ENCODE assay signal across 8 cellular contexts in genomic region chr14:73712071-73712506, GRCh38. TPM values are rescaled to one million over a fixed set of nuclear protein-coding genes. Genes with fewer than 3 reads are reported as not detected.
DNase-seq lines count a peak whose midpoint lies in the region; ATAC-seq, FAIRE-seq and TF ChIP-seq lines count a peak whose summit lies in the region.

No MANE protein-coding gene starts in this region.

- H4K8ac ChIP-seq in trophoblast cell (ENCODE audit: low read depth, low read length) = no peak overlapping the region

- FAIRE-seq in endothelial cell of umbilical vein (lab: Jason Lieb, UNC) = no peak

- H2BK12ac ChIP-seq in trophoblast cell (ENCODE audit: low read length) = no peak overlapping the region

- H3K18ac ChIP-seq in trophoblast cell (ENCODE audit: low read length) = no peak overlapping the region

- H3K4me1 ChIP-seq in Panc1 (ENCODE audit: control insufficient read depth, insufficient read depth, low read length) (peaks cover 14% of the 10 kb centered on the region), endothelial cell of umbilical vein (ENCODE audit: control insufficient read depth, extremely low read depth, insufficient read depth, low read length) (peaks cover 15% of the 10 kb centered on the region), trophoblast cell (ENCODE audit: control insufficient read depth in 1 of 2, insufficient read depth in 2 of 2, low read length in 2 of 2) (peaks cover 9 to 19% of the 10 kb centered on the region in 2 experiments)

- peak; percentile 48 for DNase-seq in EH (ENCODE audit: low read depth)
- DNase-seq in Panc1 (ENCODE audit: low read depth, low spot score) = no peak
- DNase-seq in endothelial cell of umbilical vein (ENCODE audit: low read depth, low spot score) = peak; percentile 51
- DNase-seq in trophoblast cell = no peak
- no peak for DNase-seq in HK-2 (ENCODE audit: unreplicated experiment)

- intact Hi-C loops in Panc1 (cut with micrococcal nuclease; ENCODE audit: unreplicated experiment) = no loop called here
- intact Hi-C loops in endothelial cell of umbilical vein (cut with micrococcal nuclease) = loop anchor here (5.0 kb wide), 1 partner anchor 40 kb away; no protein-coding TSS in a partner anchor

- H3K4me3 ChIP-seq in Panc1 (ENCODE audit: low read depth in 2 of 2, low read length in 2 of 2) = peak overlapping the region; percentile 69 to 88
- H3K4me3 ChIP-seq in endothelial cell of umbilical vein (replicated peaks in 1 of 3; ENCODE audit: insufficient read depth in 1 of 3, low read depth in 1 of 3, low read length in 3 of 3) = peak overlapping the region; percentile 15 to 81 (median 74)
- peak overlapping the region; percentile 10 for H3K4me3 ChIP-seq in trophoblast cell (ENCODE audit: low read depth, low read length)

- H4K91ac ChIP-seq in trophoblast cell (ENCODE audit: low read depth, low read length) = no peak overlapping the region

- no peak overlapping the region for H2AFZ ChIP-seq in endothelial cell of umbilical vein (ENCODE audit: low read depth, low read length)
- H2AFZ ChIP-seq in trophoblast cell (ENCODE audit: insufficient read depth, low read length, poor library complexity) = no peak overlapping the region

- no peak overlapping the region for H2BK5ac ChIP-seq in trophoblast cell (ENCODE audit: low read depth, low read length, poor library complexity)

- TF ChIP-seq POLR2A in endothelial cell of umbilical vein (IDR thresholded peaks at IDR 0.05; ENCODE audit: low read depth, low read length) = peak; percentile 66

- H3K4me2 ChIP-seq in endothelial cell of umbilical vein (ENCODE audit: insufficient read depth, low read length) (peak overlapping the region; percentile 86), trophoblast cell (ENCODE audit: low read length) (peak overlapping the region; percentile 62)

- POLR2A ChIA-PET in Panc1 (lab: Charles Lee) = no interaction called here
- POLR2A ChIA-PET in endothelial cell of umbilical vein (lab: Charles Lee) = no interaction called here

- no peak overlapping the region for H2AK5ac ChIP-seq in trophoblast cell (ENCODE audit: low read length)

- H3K36me3 ChIP-seq in Panc1 (ENCODE audit: control insufficient read depth, insufficient read depth, low read length) (peaks cover 3% of the 10 kb centered on the region; the same call in 1 of the 2 replicates), endothelial cell of umbilical vein (ENCODE audit: control insufficient read depth in 2 of 2, extremely low read depth in 1 of 2, insufficient read depth in 2 of 2, low read length in 2 of 2) (peaks cover 4 to 5% of the 10 kb centered on the region in 2 experiments), trophoblast cell (ENCODE audit: control insufficient read depth in 1 of 2, insufficient read depth in 2 of 2, low read length in 2 of 2) (peaks cover 0 to 3% of the 10 kb centered on the region in 2 experiments)

- peaks cover 27% of the 10 kb centered on the region for H3K79me2 ChIP-seq in endothelial cell of umbilical vein (ENCODE audit: control insufficient read depth, insufficient read depth, low read length)
- H3K79me2 ChIP-seq in trophoblast cell (ENCODE audit: control insufficient read depth, insufficient read depth, low read length, poor library complexity) = peaks cover 7% of the 10 kb centered on the region

- dilution Hi-C loops in endothelial cell of umbilical vein (cut with MboI; ENCODE audit: extremely low pct_ligation_motif_present, low sequenced_read_pairs) = no loop called here

- H3K14ac ChIP-seq in trophoblast cell (ENCODE audit: low read length) = no peak overlapping the region

- H3K9me1 ChIP-seq in endothelial cell of umbilical vein (replicated peaks; ENCODE audit: control insufficient read depth, extremely low read depth, insufficient read depth, low read length) = no peaks in the 10 kb centered on the region

- H4K12ac ChIP-seq in trophoblast cell (ENCODE audit: low read depth, low read length) = no peak overlapping the region

- BruUV-seq in Panc1 (replicated peaks; lab: Mats Ljungman, UMichigan) (no TSS peak), endothelial cell of umbilical vein (replicated peaks; lab: Mats Ljungman, UMichigan) (no TSS peak)

- H3K27me3 ChIP-seq in Panc1 (ENCODE audit: control insufficient read depth, insufficient read depth, low read length) (no peaks in the 10 kb centered on the region), endothelial cell of umbilical vein (ENCODE audit: control insufficient read depth in 2 of 2, insufficient read depth in 2 of 2, low read length in 2 of 2) (no peaks in the 10 kb centered on the region), trophoblast cell (ENCODE audit: insufficient read depth, low read length) (no peaks in the 10 kb centered on the region)

- H4K20me1 ChIP-seq in endothelial cell of umbilical vein (replicated peaks; ENCODE audit: control insufficient read depth, extremely low read depth, insufficient read depth, low read length) = no peaks in the 10 kb centered on the region

- ATAC-seq in Panc1 (no peak), GM21825 (IDR thresholded peaks at IDR 0.05; ENCODE audit: unreplicated experiment) (no peak), GM21447 (IDR thresholded peaks at IDR 0.05; ENCODE audit: unreplicated experiment) (no peak), HG02588 (IDR thresholded peaks at IDR 0.05; ENCODE audit: unreplicated experiment) (no peak)

- no peaks in the 10 kb centered on the region for H3K9me3 ChIP-seq in Panc1 (ENCODE audit: control insufficient read depth, insufficient read depth, low read depth, low read length)
- no peaks in the 10 kb centered on the region for H3K9me3 ChIP-seq in endothelial cell of umbilical vein (replicated peaks; ENCODE audit: control insufficient read depth, insufficient read depth, low read length)
- no peaks in the 10 kb centered on the region for H3K9me3 ChIP-seq in trophoblast cell (ENCODE audit: insufficient read depth, low read depth, low read length)

- H3K27ac ChIP-seq in Panc1 (ENCODE audit: low read length) (peak overlapping the region; percentile 82), endothelial cell of umbilical vein (ENCODE audit: insufficient read depth, low read depth, low read length) (peak overlapping the region; percentile 30), trophoblast cell (ENCODE audit: low read depth, low read length) (no peak overlapping the region)

- H2BK120ac ChIP-seq in trophoblast cell (ENCODE audit: insufficient read depth, low read length, poor library complexity) = no peak overlapping the region

- no CpG with 5 or more reads among the region's 11 CpGs for WGBS in trophoblast cell (ENCODE audit: extremely low coverage, insufficient coverage, insufficient read length)

- no peak for TF ChIP-seq CTCF in Panc1 (IDR thresholded peaks at IDR 0.05)
- no peak for TF ChIP-seq CTCF in endothelial cell of umbilical vein (IDR thresholded peaks at IDR 0.05; ENCODE audit: extremely low read depth in 1 of 2, insufficient read depth in 1 of 2, low read depth in 1 of 2, low read length in 2 of 2)

- in situ Hi-C loops in Panc1 (cut with HindIII; ENCODE audit: low pct_unique_long_range_greater_than_20kb, low sequenced_read_pairs) = no loop called here

- H3K23ac ChIP-seq in trophoblast cell (ENCODE audit: low read length) = no peak overlapping the region

- no peak overlapping the region for H3K4ac ChIP-seq in trophoblast cell (ENCODE audit: low read depth, low read length)

- CTCF ChIA-PET in Panc1 (lab: Charles Lee) = interaction anchor here (0.6 kb wide), 1 partner anchor 49 kb away, joined by 4 read pairs; no protein-coding TSS in a partner anchor
- CTCF ChIA-PET in endothelial cell of umbilical vein (lab: Charles Lee) = interaction anchor here (0.7 to 3.6 kb wide), 6 partner anchors 12 to 115 kb away, joined by 3 to 15 read pairs (median 4); a partner anchor contains a TSS

- peaks cover 7% of the 10 kb centered on the region for H3K79me1 ChIP-seq in trophoblast cell (ENCODE audit: low read length)

- H3K9ac ChIP-seq in endothelial cell of umbilical vein (replicated peaks; ENCODE audit: extremely low read depth, insufficient read depth, low read length) = peak overlapping the region; percentile 77
- H3K9ac ChIP-seq in trophoblast cell (ENCODE audit: low read length) = no peak overlapping the region

TF ChIP-seq in endothelial cell of umbilical vein, 7 proteins besides CTCF, POLR2A, EP300 and RAD21:
- TF ChIP-seq JUN (IDR thresholded peaks at IDR 0.05; ENCODE audit: borderline replicate concordance, insufficient read depth, insufficient read length, low read depth) = no peak
- no peak for TF ChIP-seq MAX (IDR thresholded peaks at IDR 0.05; ENCODE audit: insufficient read depth, insufficient read length)
- TF ChIP-seq EZH2 (IDR thresholded peaks at IDR 0.05; ENCODE audit: borderline replicate concordance, low read depth, low read length, severe bottlenecking) = no peak
- TF ChIP-seq MYC (IDR thresholded peaks at IDR 0.05; ENCODE audit: low read depth, low read length) = no peak
- TF ChIP-seq FOS (IDR thresholded peaks at IDR 0.05; ENCODE audit: borderline replicate concordance, insufficient read depth, low read length) = no peak
- TF ChIP-seq GATA2 (IDR thresholded peaks at IDR 0.05; ENCODE audit: insufficient read depth, insufficient read length, low read depth, low read length) = peak; percentile 78
- TF ChIP-seq POLR2AphosphoS5 (IDR thresholded peaks at IDR 0.05; ENCODE audit: insufficient read depth, low read depth, low read length) = peak; percentile 7

RNA-seq across cellular contexts. Expression of gene PNMA1, which starts 2.1 kb away (rescaled TPM):
- total RNA-seq in Panc1 (2021; ENCODE audit: unreplicated experiment) (49.7 TPM), endothelial cell of umbilical vein (82.4 and 82.6 TPM in 2 replicates)
- polyA plus RNA-seq in Panc1 (2012; ENCODE audit: insufficient read length) = 45.4 TPM
- 25.8 and 29.8 TPM in 2 replicates for polyA plus RNA-seq in endothelial cell of umbilical vein
- polyA plus RNA-seq in endothelial cell of umbilical vein (2011; cell fraction: cytosol; rRNA removed) = 33.5 and 34.9 TPM in 2 replicates
- 21.7 and 25.2 TPM in 2 replicates for polyA plus RNA-seq in endothelial cell of umbilical vein (2011; cell fraction: nucleus; rRNA removed)
- polyA plus RNA-seq in endothelial cell of umbilical vein (2012) = 48.9 and 63.0 TPM in 2 replicates
- 27.9 and 28.4 TPM in 2 replicates for polyA minus RNA-seq in endothelial cell of umbilical vein
- 12.2 TPM for polyA minus RNA-seq in endothelial cell of umbilical vein (2011; cell fraction: cytosol; rRNA and poly(A)+ RNA removed)
- 9.1 and 12.8 TPM in 2 replicates for polyA minus RNA-seq in endothelial cell of umbilical vein (2011; cell fraction: nucleus; rRNA and poly(A)+ RNA removed)
- polyA plus RNA-seq in trophoblast cell (2013) = 19.1 and 19.3 TPM in 2 replicates

Comparison
In these comparisons a context has a peak if more than half of its experiments do, and no peak if none do; other contexts are left out.
1. DNase-seq: peak in EH (single experiment) and endothelial cell of umbilical vein (single experiment); none in Panc1 (single experiment), trophoblast cell (0 of 2) and HK-2 (single experiment).
2. H3K4me3 ChIP-seq: peak in every context shown above with its lines; median percentile 78 in Panc1; 74 in endothelial cell of umbilical vein; 10 in trophoblast cell.